Comparison of ENCODE assay signal across 1 cellular context in the genomic region with DNA sequence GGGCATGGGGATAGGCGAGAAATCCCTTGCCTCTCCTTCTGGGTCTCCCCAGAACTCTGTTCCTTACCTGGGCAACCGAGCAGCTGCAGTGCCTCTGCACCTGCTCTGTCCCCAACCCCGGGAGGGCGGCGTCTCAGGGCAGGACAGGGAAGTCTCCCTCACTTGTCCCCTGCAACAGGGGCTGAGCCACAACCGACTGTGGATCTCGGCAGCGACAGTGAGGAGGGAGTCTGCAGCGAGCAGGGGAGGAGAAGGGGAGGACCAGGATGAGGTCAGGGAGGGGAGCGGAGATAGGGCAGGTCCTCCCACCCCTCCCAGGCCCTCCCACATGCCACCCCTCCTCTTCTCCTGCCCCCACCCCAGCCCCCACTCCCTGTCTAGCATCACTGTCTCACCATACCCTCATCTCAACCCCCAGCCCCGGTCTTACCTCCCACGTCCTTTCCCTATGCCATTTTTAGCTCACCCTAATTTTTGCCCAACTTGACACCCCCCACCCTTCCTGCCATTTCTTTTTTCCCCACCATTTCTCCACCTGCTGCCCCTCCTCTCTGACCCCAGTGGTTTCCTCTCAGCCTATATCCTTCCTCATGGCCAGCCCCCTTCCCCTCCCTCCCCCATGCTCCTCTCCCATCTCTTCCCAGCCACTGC.
TF ChIP-seq lines count a peak whose summit lies in the region.

Gene TNXB, minus strand, starts transcription at position 225 of the 651 bp plus-strand sequence. CDS start 11,140 bp downstream, outside the sequence.

TF ChIP-seq in H1, 55 proteins besides CTCF, POLR2A, EP300 and RAD21:
- TF ChIP-seq EZH2 (IDR thresholded peaks at IDR 0.05; ENCODE audit: low read depth, low read length, severe bottlenecking) (no peak), RXRA (IDR thresholded peaks at IDR 0.05; ENCODE audit: insufficient read depth, low read depth, low read length) (no peak), CBX5 (IDR thresholded peaks at IDR 0.05; ENCODE audit: low read depth, low read length) (no peak), JUND (IDR thresholded peaks at IDR 0.05; ENCODE audit: low read length) (no peak), SP2 (IDR thresholded peaks at IDR 0.05; ENCODE audit: low read length) (no peak)
